ENCODE assay signal across 9 cellular contexts in the genomic region with DNA sequence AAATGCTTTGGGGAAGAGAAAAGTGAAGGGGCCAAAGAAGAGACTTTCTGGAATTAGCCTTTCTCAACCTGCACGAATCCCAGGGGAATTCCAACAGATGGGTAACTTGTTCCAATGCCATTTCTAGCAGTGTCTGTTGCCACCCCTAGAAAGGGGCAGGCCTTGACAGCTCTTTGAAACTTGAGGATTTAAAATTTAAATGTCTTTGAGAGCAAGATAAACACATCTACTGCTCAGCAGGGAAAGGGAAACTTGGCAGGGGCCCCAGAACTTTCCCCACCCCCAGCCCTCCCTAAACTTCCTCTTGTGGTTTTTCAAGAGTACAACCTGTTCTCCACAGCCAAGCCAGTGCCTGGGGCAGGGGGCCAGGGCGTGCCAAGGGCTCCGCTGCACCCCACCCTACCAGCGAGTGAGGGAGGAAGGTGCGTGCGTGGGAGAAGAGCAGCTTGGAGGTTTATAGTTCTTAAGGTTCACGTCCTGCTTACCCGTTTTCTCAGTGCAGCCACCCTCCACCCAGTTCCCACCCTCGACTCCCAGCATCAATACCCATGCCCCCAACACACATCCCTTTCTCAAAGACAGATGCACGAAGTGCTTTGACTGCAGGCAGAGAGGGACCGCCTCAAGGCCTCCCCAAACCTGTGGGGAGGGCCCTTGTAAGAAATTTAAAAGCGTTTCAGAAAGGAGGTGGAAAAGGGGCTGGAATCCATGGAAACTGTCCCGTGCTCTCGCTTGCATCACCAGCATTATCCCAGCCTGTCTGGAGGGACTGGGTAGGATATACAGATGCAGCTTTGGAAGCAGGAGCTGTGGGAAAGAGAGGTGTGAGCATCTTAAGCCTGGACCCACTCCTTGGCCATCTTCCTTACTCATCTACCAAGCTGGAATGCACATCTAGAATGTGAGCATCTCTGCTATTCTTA. TPM values are rescaled to one million over a fixed set of nuclear protein-coding genes. Genes with fewer than 3 reads are reported as not detected.
DNase-seq lines count a peak whose midpoint lies in the region; ATAC-seq, FAIRE-seq and TF ChIP-seq lines count a peak whose summit lies in the region.
"Had no signal": no experiment of that assay in that cellular context is flagged by ENCODE, and none has a peak within 500 bp of the region (broad histone marks: within the 10 kb centered on the region; RNA-seq: fewer than 3 reads in every experiment).

No MANE protein-coding gene starts in this region.

- DNase-seq in ELR (ENCODE audit: low read depth) (peak; percentile 73), NCI-H128 (lab: John Stamatoyannopoulos, UW; ENCODE audit: unreplicated experiment) (peak; percentile 60), bronchial epithelial cell (ENCODE audit: low read depth) (peak; percentile 88), kidney glomerular epithelial cell (lab: John Stamatoyannopoulos, UW) (peak; percentile 36)
- DNase-seq in stimulated activated CD4-positive, alpha-beta T cell treated with anti-CD3 and anti-CD28 coated beads, Interleukin-1b, Interleukin-23, amount 100 ng/mL, for 48 hours = peak; percentile 67

- FAIRE-seq in bronchial epithelial cell (lab: Jason Lieb, UNC) = no peak
- FAIRE-seq: colon had no signal

- no peak overlapping the region for H3K4me3 ChIP-seq in bronchial epithelial cell (ENCODE audit: low read depth, low read length)

- peaks cover 6% of the 10 kb centered on the region for H3K36me3 ChIP-seq in bronchial epithelial cell (ENCODE audit: control insufficient read depth, insufficient read depth, low read length)

- ATAC-seq in HG03196 (IDR thresholded peaks at IDR 0.05; ENCODE audit: unreplicated experiment) = no peak
- no peak for ATAC-seq in HG02981 (IDR thresholded peaks at IDR 0.05; ENCODE audit: unreplicated experiment)

- no peaks in the 10 kb centered on the region for H3K27me3 ChIP-seq in bronchial epithelial cell (ENCODE audit: control insufficient read depth, insufficient read depth, low read length)

- TF ChIP-seq CTCF in VCaP (conservative IDR thresholded peaks at IDR 0.05) = no peak
- no peak for TF ChIP-seq CTCF in bronchial epithelial cell (IDR thresholded peaks at IDR 0.05; ENCODE audit: insufficient read depth, low read length, severe bottlenecking)

- peak overlapping the region; percentile 85 for H3K27ac ChIP-seq in VCaP

RNA-seq across cellular contexts. Expression of a gene that starts 4.5 kb away (rescaled TPM):
- total RNA-seq in bronchial epithelial cell = 10.5 and 12.6 TPM in 2 replicates

Comparison
In these comparisons a context has a peak if more than half of its experiments do, and no peak if none do; other contexts are left out.
1. DNase-seq: peak in every context shown above with its lines; median percentile 88 in bronchial epithelial cell; 73 in ELR; 67 in stimulated activated CD4-positive, alpha-beta T cell treated with anti-CD3 and anti-CD28 coated beads, Interleukin-1b, Interleukin-23, amount 100 ng/mL, for 48 hours; 60 in NCI-H128; 36 in kidney glomerular epithelial cell.